ENCODE assay signal across 8 cellular contexts in the genomic region with DNA sequence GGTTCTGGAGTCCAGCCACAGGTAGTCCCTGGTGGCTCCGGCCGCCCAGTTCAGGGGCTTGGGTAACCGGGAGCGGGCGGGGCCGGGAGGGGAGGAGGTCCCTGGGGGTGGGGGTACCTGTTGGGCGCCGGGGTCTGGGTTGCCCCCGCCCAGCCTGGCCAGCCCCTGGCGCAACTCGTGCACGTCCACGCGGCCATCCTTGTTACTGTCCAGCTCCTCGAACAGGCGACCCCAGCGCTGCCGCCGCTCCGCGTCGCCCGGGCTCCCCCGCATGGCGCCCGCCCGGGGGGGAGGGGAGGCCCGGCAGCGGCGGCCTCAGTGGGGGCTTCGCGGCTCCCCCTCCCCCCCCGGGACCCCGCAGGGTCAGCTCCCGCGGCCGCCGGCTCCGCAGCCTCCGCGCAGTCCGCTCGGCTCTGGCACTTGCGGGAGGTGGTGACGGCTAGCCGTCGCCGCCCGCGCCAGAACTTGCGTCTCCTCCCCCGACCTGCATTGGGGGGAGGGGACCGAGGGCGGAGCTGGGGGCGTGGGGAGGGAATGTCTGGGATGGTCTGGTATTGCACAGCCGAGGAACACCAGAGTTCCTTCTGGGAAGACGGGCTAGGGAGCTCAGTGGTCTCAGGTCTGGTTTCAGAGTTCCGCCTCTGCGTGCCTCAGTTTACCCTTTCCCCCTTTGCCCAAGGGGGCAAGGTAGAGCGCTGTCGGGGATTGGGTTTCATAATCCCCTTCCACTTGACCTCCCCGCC. TPM values are rescaled to one million over a fixed set of nuclear protein-coding genes. Genes with fewer than 3 reads are reported as not detected.
DNase-seq lines count a peak whose midpoint lies in the region; ATAC-seq and TF ChIP-seq lines count a peak whose summit lies in the region.

Gene SLC25A23 (minus strand): TSS at position 437 of the 743 bp plus-strand sequence. CDS start 164 bp downstream, at position 273.

- H3K9me3 ChIP-seq in body of pancreas = no peaks in the 10 kb centered on the region
- no peaks in the 10 kb centered on the region for H3K9me3 ChIP-seq in iPS DF 6.9 (ENCODE audit: control insufficient read depth, insufficient read depth, low read length)
- no peaks in the 10 kb centered on the region for H3K9me3 ChIP-seq in gastrocnemius medialis

- peaks cover 10% of the 10 kb centered on the region for H3K9me3 Mint-ChIP-seq in T-helper 2 cell treated with Interferon-gamma antibody and Interleukin-4, amounts not matched to agents 5 μg/mL and 100 μg/mL, for 36 hours

- H3K36me3 ChIP-seq in body of pancreas (replicated peaks in 1 of 2; ENCODE audit: insufficient read depth in 1 of 2, low read depth in 2 of 2) (peaks cover 0 to under 1% of the 10 kb centered on the region in 2 donors), iPS DF 6.9 (ENCODE audit: control insufficient read depth, insufficient read depth, low read length) (no peaks in the 10 kb centered on the region; the same call in 1 of the 2 replicates), gastrocnemius medialis (peaks cover 0 to 18% of the 10 kb centered on the region in 2 donors)

- H3K27ac Mint-ChIP-seq in T-helper 2 cell treated with Interferon-gamma antibody and Interleukin-4, amounts not matched to agents 5 μg/mL and 100 μg/mL, for 36 hours = peak within 1 kb of the TSS; percentile 81

- ATAC-seq in GM21526 (IDR thresholded peaks at IDR 0.05; ENCODE audit: low FRiP score, unreplicated experiment) (peak; percentile 27), body of pancreas (peak; percentile 47), gastrocnemius medialis (peak; percentile 56 to 73)

- 2 to 5% methylated on average over 4 to 54 of the region's 62 CpGs for WGBS in body of pancreas, 2 donors
- no CpG with 5 or more reads among the region's 62 CpGs for WGBS in iPS DF 6.9 (ENCODE audit: insufficient coverage, insufficient read length)

- peaks cover 19% of the 10 kb centered on the region for H3K36me3 Mint-ChIP-seq in T-helper 2 cell treated with Interferon-gamma antibody and Interleukin-4, amounts not matched to agents 5 μg/mL and 100 μg/mL, for 36 hours (ENCODE audit: low read depth)

- DNase-seq in DMS53 (lab: John Stamatoyannopoulos, UW) = peak; percentile 85
- DNase-seq in LHCN-M2 (ENCODE audit: low read depth) = peak; percentile 26
- peak; percentile 57 for DNase-seq in T-helper 2 cell treated with Interferon-gamma antibody and Interleukin-4, amounts not matched to agents 5 μg/mL and 100 μg/mL, for 36 hours (ENCODE audit: low spot score)
- DNase-seq in body of pancreas = peak; percentile 71 to 78 (median 76)
- peak; percentile 54 for DNase-seq in iPS DF 6.9 (ENCODE audit: low read depth, low spot score)
- peak in 1 of 2 donors; percentile 37 for DNase-seq in gastrocnemius medialis
- no peak for DNase-seq in foreskin melanocyte

- no peak for TF ChIP-seq POLR2A in body of pancreas (IDR thresholded peaks at IDR 0.05)
- TF ChIP-seq POLR2A in gastrocnemius medialis (IDR thresholded peaks at IDR 0.05) = peak; percentile 21 to 28

- H3K4me3 ChIP-seq in body of pancreas = peak within 1 kb of the TSS; percentile 8 to 56
- H3K4me3 ChIP-seq in iPS DF 6.9 (ENCODE audit: low read length) = peak within 1 kb of the TSS; percentile 63
- peak within 1 kb of the TSS; percentile 64 to 82 (median 71) for H3K4me3 ChIP-seq in gastrocnemius medialis

- TF ChIP-seq CTCF in body of pancreas (IDR thresholded peaks at IDR 0.05) (no peak), gastrocnemius medialis (IDR thresholded peaks at IDR 0.05 in 4 of 5, conservative IDR thresholded peaks at IDR 0.05 in 1 of 5) (no peak)

- intact Hi-C loops in body of pancreas (cut with DNase I) = no loop called here
- intact Hi-C loops in gastrocnemius medialis (cut with DNase I; ENCODE audit: low total_unique reads) = loop anchor here (1.0 to 10.0 kb wide), 4 partner anchors 34 to 275 kb away; partner anchors contain the start of genes CLPP, GPR108, TNFSF9 and TRIP10

- H3K27me3 ChIP-seq in body of pancreas (no peaks in the 10 kb centered on the region), iPS DF 6.9 (ENCODE audit: control insufficient read depth, insufficient read depth, low read length) (no peaks in the 10 kb centered on the region), gastrocnemius medialis (peaks cover 10 to 15% (median 15%) of the 10 kb centered on the region in 3 donors)

- H3K27ac ChIP-seq in body of pancreas = peak within 1 kb of the TSS; percentile 92 to 98 (median 96)
- H3K27ac ChIP-seq in iPS DF 6.9 (ENCODE audit: low read length) = no peak within 1 kb of the TSS
- peak within 1 kb of the TSS; percentile 78 to 81 (median 80) for H3K27ac ChIP-seq in gastrocnemius medialis

- no peaks in the 10 kb centered on the region for H3K27me3 Mint-ChIP-seq in T-helper 2 cell treated with Interferon-gamma antibody and Interleukin-4, amounts not matched to agents 5 μg/mL and 100 μg/mL, for 36 hours (ENCODE audit: low read depth)

- peak within 1 kb of the TSS; percentile 91 for H3K4me3 Mint-ChIP-seq in T-helper 2 cell treated with Interferon-gamma antibody and Interleukin-4, amounts not matched to agents 5 μg/mL and 100 μg/mL, for 36 hours

- in situ Hi-C loops in gastrocnemius medialis (cut with MboI; ENCODE audit: low sequenced_read_pairs in 4 of 4) = no loop called here

- H3K4me1 Mint-ChIP-seq in T-helper 2 cell treated with Interferon-gamma antibody and Interleukin-4, amounts not matched to agents 5 μg/mL and 100 μg/mL, for 36 hours (ENCODE audit: low read depth) = peaks cover 11% of the 10 kb centered on the region

- peaks cover 12% of the 10 kb centered on the region for H3K4me1 ChIP-seq in body of pancreas
- H3K4me1 ChIP-seq in iPS DF 6.9 (ENCODE audit: control insufficient read depth, insufficient read depth, low read length) = 0 out of 2 replicates have a peak, but pooled peaks cover 4% of the 10 kb centered on the region
- H3K4me1 ChIP-seq in gastrocnemius medialis = peaks cover 5 to 14% of the 10 kb centered on the region in 2 donors

RNA-seq across cellular contexts. Expression of gene SLC25A23, which starts in this region (rescaled TPM):
- 5.5 TPM in 2 replicates for total RNA-seq in LHCN-M2 (2014; rRNA removed)
- polyA plus RNA-seq in LHCN-M2 (2012) = 9.4 TPM
- total RNA-seq in body of pancreas = 10 to 100 TPM; 11.5 to 49.3 TPM
- 10 to 100 TPM; 61.7 to 73.6 (median 65.0) TPM for total RNA-seq in gastrocnemius medialis

Comparison
In these comparisons a context has a peak if more than half of its experiments do, and no peak if none do; other contexts are left out.
1. POLR2A ChIP-seq: peak in gastrocnemius medialis (2 of 2); none in body of pancreas (0 of 3).
2. Peak in every context shown above with its lines, with median percentiles within 50 percentile points of each other: ATAC-seq and H3K4me3 ChIP-seq.